Comparison of ENCODE assay signal across 8 cellular contexts in the genomic region with DNA sequence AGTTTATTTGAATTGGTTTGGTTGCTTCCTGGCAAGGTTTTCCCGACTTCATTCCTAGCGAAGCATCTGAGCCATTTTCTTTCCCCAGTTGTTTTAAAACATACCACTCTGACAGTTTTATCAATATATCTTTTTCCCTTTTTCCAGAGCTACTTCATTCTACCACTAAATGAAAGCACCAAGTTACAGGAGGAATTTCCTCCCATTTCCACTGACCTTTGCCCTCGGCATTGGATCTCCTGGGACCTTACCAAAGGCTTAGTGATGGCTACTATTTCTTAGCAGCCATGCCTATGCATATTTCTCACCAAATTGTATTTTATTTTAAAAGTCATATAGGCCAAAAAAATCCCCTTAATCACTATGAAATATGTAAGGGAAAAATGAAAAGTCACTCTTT.
"Had no signal": no experiment of that assay in that cellular context is flagged by ENCODE, and none has a peak within 500 bp of the region (broad histone marks: within the 10 kb centered on the region; RNA-seq: fewer than 3 reads in every experiment).

No MANE protein-coding gene starts in this region.

- H3K4me3 ChIP-seq: K562 had no signal

- H3K4me3 Mint-ChIP-seq: IgD-negative memory B cell had no signal

- ATAC-seq: HepG2, K562 had no signal

- DNase-seq: IMR-90, KBM-7, KG1 had no signal

- H3K4me1 Mint-ChIP-seq: IgD-negative memory B cell had no signal

- FAIRE-seq: HepG2, HTR-8/SVneo, K562 had no signal

- H3K27ac Mint-ChIP-seq: IgD-negative memory B cell had no signal

- H3K27ac ChIP-seq: HL-60 had no signal
